8 cellular contexts compared by ENCODE assay signal in genomic region chr9:88535932-88536324, GRCh38. TPM values are rescaled to one million over a fixed set of nuclear protein-coding genes. Genes with fewer than 3 reads are reported as not detected.
DNase-seq lines count a peak whose midpoint lies in the region; ATAC-seq, FAIRE-seq and TF ChIP-seq lines count a peak whose summit lies in the region.

No MANE protein-coding gene starts in this region.

- peak overlapping the region; percentile 76 for H3K4me3 ChIP-seq in NT2/D1 (ENCODE audit: insufficient read length, low read depth)
- peak overlapping the region; percentile 65 for H3K4me3 ChIP-seq in fibroblast of villous mesenchyme (ENCODE audit: low read depth, low read length)
- peak overlapping the region in 1 of 2 donors; percentile 42 for H3K4me3 ChIP-seq in small intestine (ENCODE audit: low read depth in 1 of 2, low read length in 2 of 2)

- H3K9ac ChIP-seq in NT2/D1 (ENCODE audit: insufficient read length, low read depth): peak overlapping the region; percentile 85

- peaks cover 80% of the 10 kb centered on the region for H3K27me3 Mint-ChIP-seq in nephron progenitor cell (ENCODE audit: low read depth, poor library complexity)

- H3K36me3 ChIP-seq in NT2/D1 (ENCODE audit: insufficient read depth, insufficient read length, low read length): peaks cover 4% of the 10 kb centered on the region
- H3K36me3 ChIP-seq in small intestine (ENCODE audit: control insufficient read depth in 2 of 2, insufficient read depth in 2 of 2, low read length in 2 of 2): no peaks in the 10 kb centered on the region

- H3K4me3 Mint-ChIP-seq in nephron progenitor cell: no peak overlapping the region

- H3K9me3 ChIP-seq in NT2/D1 (ENCODE audit: insufficient read depth, low read length) (no peaks in the 10 kb centered on the region), small intestine (ENCODE audit: control insufficient read depth, low read depth) (no peaks in the 10 kb centered on the region)

- H3K27ac ChIP-seq in C4-2B: peak overlapping the region; percentile 48; the same call in 1 of the 2 replicates
- no peak overlapping the region for H3K27ac ChIP-seq in small intestine (ENCODE audit: low read depth in 1 of 2, low read length in 1 of 2)

- peaks cover 37% of the 10 kb centered on the region for H3K4me1 Mint-ChIP-seq in nephron progenitor cell

- no peak for TF ChIP-seq CTCF in C4-2B (conservative IDR thresholded peaks at IDR 0.05)
- no peak for TF ChIP-seq CTCF in fibroblast of villous mesenchyme (IDR thresholded peaks at IDR 0.05; ENCODE audit: insufficient read depth, low read depth, low read length)
- no peak for TF ChIP-seq CTCF in omental fat pad (IDR thresholded peaks at IDR 0.05)
- no peak for TF ChIP-seq CTCF in nephron progenitor cell (IDR thresholded peaks at IDR 0.05)

- H3K9me3 Mint-ChIP-seq in nephron progenitor cell: peaks cover 8% of the 10 kb centered on the region

- ATAC-seq in omental fat pad (ENCODE audit: low FRiP score): peak; percentile 31

- no peak overlapping the region for H3K27ac Mint-ChIP-seq in nephron progenitor cell

- H3K27me3 ChIP-seq in NT2/D1 (ENCODE audit: insufficient read depth, insufficient read length): peaks cover 11% of the 10 kb centered on the region
- peaks cover 0 to 4% of the 10 kb centered on the region in 2 donors for H3K27me3 ChIP-seq in small intestine (ENCODE audit: control insufficient read depth in 2 of 2, insufficient read depth in 2 of 2, low read length in 2 of 2)

- no peak for FAIRE-seq in small intestine (lab: Jason Lieb, UNC)

- H3K4me1 ChIP-seq in NT2/D1 (ENCODE audit: insufficient read depth, insufficient read length) (peaks cover 6% of the 10 kb centered on the region), small intestine (ENCODE audit: control insufficient read depth in 2 of 2, insufficient read depth in 1 of 2, low read depth in 1 of 2, low read length in 1 of 2) (peaks cover 2 to 12% of the 10 kb centered on the region in 2 donors)

- WGBS in small intestine, 3 donors: 17 to 30% (median 27%) methylated on average over 26 of the region's 26 CpGs

- no peaks in the 10 kb centered on the region for H3K36me3 Mint-ChIP-seq in nephron progenitor cell (ENCODE audit: low read depth)

- DNase-seq in NT2/D1 (ENCODE audit: low read depth, low spot score): no peak
- DNase-seq in fibroblast of villous mesenchyme (ENCODE audit: low read depth): no peak
- DNase-seq in omental fat pad (ENCODE audit: low spot score): no peak
- DNase-seq in nephron progenitor cell: no peak
- no peak for DNase-seq in NCI-H2081 (lab: John Stamatoyannopoulos, UW)
- no peak for DNase-seq in NCI-H1105 treated with DMSO at 0.1 percent for 48 hours (lab: John Stamatoyannopoulos, UW)
- no peak for DNase-seq in small intestine

RNA-seq across cellular contexts. Expression of gene NXNL2, which starts 0.9 kb away (rescaled TPM):
- total RNA-seq in fibroblast of villous mesenchyme (7.7 and 11.2 TPM in 2 replicates), omental fat pad (under 1 TPM in 1 of 4 donors, not detected in 3; 0.93 TPM)
- polyA plus RNA-seq in small intestine: under 1 TPM in 1 of 3 donors, not detected in 2; 0.10 TPM
